Comparison of ENCODE assay signal across 8 cellular contexts in the genomic region with DNA sequence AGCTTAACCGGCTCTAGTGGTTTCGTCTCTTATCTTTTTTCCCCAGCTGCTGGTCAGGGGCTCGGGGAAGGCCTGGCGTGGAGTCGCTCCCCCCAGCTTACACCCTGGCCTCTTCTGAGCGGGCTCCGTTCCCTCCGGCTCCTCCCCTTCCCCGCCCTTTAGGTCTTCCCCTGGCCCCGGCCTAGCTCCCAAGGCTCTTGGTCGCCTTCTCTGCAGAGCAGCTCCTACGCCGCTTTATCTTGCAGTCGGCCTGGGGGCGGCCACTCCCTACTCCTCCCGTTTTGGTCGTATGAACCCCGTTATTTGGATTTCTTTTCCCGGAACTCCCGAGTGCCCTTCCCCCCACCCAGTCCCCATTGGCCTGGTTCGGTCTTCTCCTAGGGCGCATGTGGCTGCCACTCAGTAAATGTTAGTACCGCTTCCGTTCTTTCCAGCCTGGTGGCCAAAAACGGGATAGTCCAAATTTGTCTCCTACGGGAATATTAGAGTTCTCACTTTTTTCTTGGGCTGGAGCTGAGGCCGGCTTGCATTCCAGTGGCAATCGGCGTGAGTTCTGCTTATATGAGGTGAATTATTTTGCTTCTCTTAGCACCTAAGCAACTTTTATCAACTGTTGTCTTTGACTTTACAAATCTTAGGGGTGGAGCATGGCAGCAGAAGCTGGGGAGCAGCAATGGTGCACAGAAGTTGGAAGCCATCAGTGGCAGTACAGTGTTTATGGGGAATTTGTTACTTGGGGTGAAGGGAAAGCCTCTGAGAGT. TPM values are rescaled to one million over a fixed set of nuclear protein-coding genes. Genes with fewer than 3 reads are reported as not detected.
DNase-seq lines count a peak whose midpoint lies in the region; ATAC-seq and TF ChIP-seq lines count a peak whose summit lies in the region.

No MANE protein-coding gene starts in this region.

- peak overlapping the region; percentile 80 to 84 for H3K9ac ChIP-seq in colonic mucosa (ENCODE audit: low read depth in 2 of 2, low read length in 2 of 2)

- in situ Hi-C loops in GM13976 (cut with MboI; ENCODE audit: low sequenced_read_pairs, unreplicated experiment), result no loop called here

- peak; percentile 54 for TF ChIP-seq EP300 in stomach (IDR thresholded peaks at IDR 0.05)

- ATAC-seq in HG02840 (IDR thresholded peaks at IDR 0.05; ENCODE audit: low FRiP score, unreplicated experiment) (peak; percentile 44), left lobe of liver (peak; percentile 76)

- peak overlapping the region; percentile 97 for H3K4me3 ChIP-seq in AG04450 (ENCODE audit: low read depth, low read length)
- peak overlapping the region; percentile 100 for H3K4me3 ChIP-seq in NB4 (ENCODE audit: low read depth, low read length)
- peak overlapping the region; percentile 66 for H3K4me3 ChIP-seq in SJSA1
- H3K4me3 ChIP-seq in colonic mucosa, result peak overlapping the region; percentile 81
- peak overlapping the region; percentile 74 to 91 (median 76) for H3K4me3 ChIP-seq in stomach

- WGBS in stomach, 5 donors, result 1% methylated on average over 28 to 29 of the region's 29 CpGs

- intact Hi-C loops in colonic mucosa (cut with DNase I), result no loop called here
- intact Hi-C loops in stomach (cut with DNase I; ENCODE audit: low total_unique reads), result loop anchor here (10.0 kb wide), 1 partner anchor 60 kb away; no protein-coding TSS in a partner anchor

- CTCF ChIA-PET in AG04450 (lab: Charles Lee), result interaction anchor here (0.5 to 2.2 kb wide), 13 partner anchors 9 to 178 kb away, joined by 4 to 16 read pairs (median 6); a partner anchor contains a TSS

- TF ChIP-seq CTCF in AG04450 (IDR thresholded peaks at IDR 0.05; ENCODE audit: low read depth, low read length), result peak; percentile 53
- no peak for TF ChIP-seq CTCF in GM13976 (IDR thresholded peaks at IDR 0.05; ENCODE audit: borderline replicate concordance, control extremely low read depth, extremely low read depth, insufficient read depth, missing control alignments)
- TF ChIP-seq CTCF in NB4 (IDR thresholded peaks at IDR 0.05; ENCODE audit: low read depth, low read length), result peak; percentile 14
- no peak for TF ChIP-seq CTCF in colonic mucosa (IDR thresholded peaks at IDR 0.05)
- TF ChIP-seq CTCF in stomach (IDR thresholded peaks at IDR 0.05), result peak in 4 of 7 experiments; percentile 26 to 49 (median 38)

- POLR2A ChIA-PET in AG04450 (lab: Yijun Ruan, JAX), result interaction anchor here (0.5 to 2.7 kb wide), 16 partner anchors 11 to 141 kb away, joined by 3 to 17 read pairs (median 4); a partner anchor contains a TSS

- no peaks in the 10 kb centered on the region for H3K9me3 ChIP-seq in AG04450 (ENCODE audit: control insufficient read depth, insufficient read depth, low read length)
- H3K9me3 ChIP-seq in SJSA1 (replicated peaks), result no peaks in the 10 kb centered on the region
- no peaks in the 10 kb centered on the region for H3K9me3 ChIP-seq in colonic mucosa
- H3K9me3 ChIP-seq in stomach, result no peaks in the 10 kb centered on the region

- TF ChIP-seq POLR2A in NB4 (IDR thresholded peaks at IDR 0.05; ENCODE audit: extremely low read depth, insufficient read length), result no peak
- no peak for TF ChIP-seq POLR2A in stomach (IDR thresholded peaks at IDR 0.05)

- H3K36me3 ChIP-seq in SJSA1, result peaks cover 45% of the 10 kb centered on the region
- no peaks in the 10 kb centered on the region for H3K36me3 ChIP-seq in colonic mucosa
- H3K36me3 ChIP-seq in stomach, result peaks cover 2 to 31% (median 28%) of the 10 kb centered on the region in 4 donors

- peak; percentile 48 for DNase-seq in AG04450 (ENCODE audit: low read depth, low spot score)
- DNase-seq in GM13976 (ENCODE audit: low spot score), result peak; percentile 86
- no peak for DNase-seq in NB4 (ENCODE audit: low read depth)
- DNase-seq in SJSA1 (ENCODE audit: low read depth in 1 of 2, low spot score in 2 of 2), result peak; percentile 88 to 99
- peak; percentile 84 for DNase-seq in colonic mucosa
- no peak for DNase-seq in left lobe of liver (ENCODE audit: low spot score)
- peak; percentile 65 for DNase-seq in stomach

- H3K4me1 ChIP-seq in SJSA1 (replicated peaks), result peaks cover 3% of the 10 kb centered on the region
- peaks cover 12% of the 10 kb centered on the region for H3K4me1 ChIP-seq in colonic mucosa
- H3K4me1 ChIP-seq in stomach, result peaks cover 16 to 61% (median 40%) of the 10 kb centered on the region in 4 donors

- H3K27ac ChIP-seq in AG04450 (ENCODE audit: low read depth, low read length) (peak overlapping the region; percentile 93), SJSA1 (peak overlapping the region; percentile 83), colonic mucosa (peak overlapping the region; percentile 91), stomach (peak overlapping the region; percentile 94 to 98 (median 96))

- no peaks in the 10 kb centered on the region for H3K27me3 ChIP-seq in AG04450 (ENCODE audit: control insufficient read depth, insufficient read depth, low read length)
- no peaks in the 10 kb centered on the region for H3K27me3 ChIP-seq in SJSA1 (replicated peaks)
- H3K27me3 ChIP-seq in colonic mucosa, result no peaks in the 10 kb centered on the region
- H3K27me3 ChIP-seq in stomach, result no peaks in the 10 kb centered on the region

RNA-seq across cellular contexts. Expression of a gene that starts 0.5 kb away (rescaled TPM):
- polyA plus RNA-seq in AG04450 (2011; rRNA removed) (76.0 and 76.5 TPM in 2 replicates), stomach (10 to 100 TPM; 22.2 to 28.0 (median 26.9) TPM)
- 85.5 and 111 TPM in 2 replicates for polyA minus RNA-seq in AG04450 (2011; rRNA and poly(A)+ RNA removed)
- 61.6 and 66.1 TPM in 2 replicates for total RNA-seq in SJSA1 (2014; rRNA removed; shearing (Covaris generic))
- total RNA-seq in colonic mucosa (100 to 1,000 TPM in 1 of 2 donors, 10 to 100 TPM in 1; 81.0 to 103 TPM), left lobe of liver (34.8 TPM), stomach (10 to 100 TPM; 26.4 to 97.9 (median 61.3) TPM)

Comparison
In these comparisons a context has a peak if more than half of its experiments do, and no peak if none do; other contexts are left out.
1. DNase-seq: peak in AG04450 (single experiment), GM13976 (single experiment), SJSA1 (2 of 2), colonic mucosa (single experiment) and stomach (single experiment); none in NB4 (single experiment) and left lobe of liver (single experiment).
2. CTCF ChIP-seq: peak in AG04450 (single experiment), NB4 (single experiment) and stomach (4 of 7); none in GM13976 (single experiment) and colonic mucosa (single experiment).
3. Peak in every context shown above with its lines, with median percentiles within 50 percentile points of each other: H3K27ac ChIP-seq and H3K4me3 ChIP-seq.